8 cellular contexts compared by ENCODE assay signal in the genomic region with DNA sequence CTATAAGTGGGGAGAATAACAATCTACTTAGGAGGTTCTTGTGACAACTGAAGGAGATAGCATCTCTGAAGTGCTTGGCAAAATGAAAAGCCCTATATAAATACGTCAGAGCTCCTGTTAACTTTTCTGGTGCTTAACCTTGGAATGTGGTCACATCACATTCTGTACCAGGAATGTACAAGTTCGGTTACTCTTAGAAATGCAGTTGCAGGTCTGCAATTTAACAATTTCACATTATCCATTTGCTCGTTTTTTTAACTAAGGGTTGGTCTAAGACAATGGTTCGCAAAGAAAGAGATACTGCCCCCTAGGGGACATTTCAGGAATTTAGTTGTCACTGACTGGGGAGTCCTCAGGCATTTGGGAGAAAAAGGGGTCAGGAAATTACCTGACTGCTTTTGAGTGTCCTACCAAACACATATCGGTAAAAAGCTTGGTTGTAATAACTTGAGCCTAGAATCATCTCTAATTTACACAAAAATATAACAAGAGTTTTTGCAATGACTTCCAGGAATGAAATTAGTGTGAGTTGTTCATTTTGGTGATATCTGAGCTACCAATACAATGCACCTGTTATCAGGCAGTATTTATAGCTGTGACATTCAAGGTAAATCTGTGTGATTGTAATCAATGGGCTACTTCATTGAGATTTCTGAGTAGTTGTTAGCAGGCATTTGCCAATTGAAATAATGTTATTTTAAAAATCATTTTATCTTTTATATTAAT. TPM values are rescaled to one million over a fixed set of nuclear protein-coding genes. Genes with fewer than 3 reads are reported as not detected.
DNase-seq lines count a peak whose midpoint lies in the region; ATAC-seq and TF ChIP-seq lines count a peak whose summit lies in the region.

No MANE protein-coding gene starts in this region.

- TF ChIP-seq CTCF in GM12865 (IDR thresholded peaks at IDR 0.05; ENCODE audit: insufficient read depth, low read depth, low read length, missing control alignments) (peak; percentile 67), osteocyte (IDR thresholded peaks at IDR 0.05) (peak; percentile 90)

- H3K4me3 Mint-ChIP-seq in osteocyte (ENCODE audit: unreplicated experiment) = no peak overlapping the region

- peaks cover 7% of the 10 kb centered on the region for H3K4me1 Mint-ChIP-seq in osteocyte (ENCODE audit: unreplicated experiment)

- H3K4me3 ChIP-seq in GM12865 (ENCODE audit: low read depth, low read length) = no peak overlapping the region

- ATAC-seq in HG03159 (IDR thresholded peaks at IDR 0.05; ENCODE audit: unreplicated experiment) (peak; percentile 60), HG03108 (IDR thresholded peaks at IDR 0.05; ENCODE audit: unreplicated experiment) (no peak)

- H3K27ac Mint-ChIP-seq in osteocyte (ENCODE audit: unreplicated experiment) = no peak overlapping the region

- DNase-seq in AG08396 (ENCODE audit: low spot score) (peak; percentile 65), GM12865 (ENCODE audit: low read depth) (peak; percentile 78), NCI-H748 (lab: John Stamatoyannopoulos, UW; ENCODE audit: unreplicated experiment) (peak; percentile 63), fibroblast of the conjunctiva (ENCODE audit: low read depth) (peak; percentile 47), osteocyte (ENCODE audit: extremely low spot score, unreplicated experiment) (no peak)
- DNase-seq in activated CD8-positive, alpha-beta memory T cell treated with anti-CD3 and anti-CD28 coated beads, Interleukin-2, amount 50 U/mL, for 4 hours = peak; percentile 35

- H3K9me3 Mint-ChIP-seq in osteocyte (ENCODE audit: unreplicated experiment) = no peaks in the 10 kb centered on the region

- H3K27me3 Mint-ChIP-seq in osteocyte (ENCODE audit: unreplicated experiment) = no peaks in the 10 kb centered on the region

- no peaks in the 10 kb centered on the region for H3K36me3 Mint-ChIP-seq in osteocyte (ENCODE audit: unreplicated experiment)

RNA-seq across cellular contexts. Expression of a gene that starts 5.4 kb away (rescaled TPM):
- 2.7 and 3.6 TPM in 2 replicates for total RNA-seq in osteocyte

RNA-seq across cellular contexts. Expression of a gene that starts 8.2 kb away (rescaled TPM):
- total RNA-seq in osteocyte = not detected in 2 replicates

RNA-seq across cellular contexts. Expression of a gene that starts 48.9 kb away (rescaled TPM):
- total RNA-seq in osteocyte = 47.8 and 49.6 TPM in 2 replicates

RNA-seq across cellular contexts. Expression of a gene that starts 49.9 kb away (rescaled TPM):
- 80.8 and 82.3 TPM in 2 replicates for total RNA-seq in osteocyte
